ENCODE assay signal across 6 cellular contexts in the genomic region with DNA sequence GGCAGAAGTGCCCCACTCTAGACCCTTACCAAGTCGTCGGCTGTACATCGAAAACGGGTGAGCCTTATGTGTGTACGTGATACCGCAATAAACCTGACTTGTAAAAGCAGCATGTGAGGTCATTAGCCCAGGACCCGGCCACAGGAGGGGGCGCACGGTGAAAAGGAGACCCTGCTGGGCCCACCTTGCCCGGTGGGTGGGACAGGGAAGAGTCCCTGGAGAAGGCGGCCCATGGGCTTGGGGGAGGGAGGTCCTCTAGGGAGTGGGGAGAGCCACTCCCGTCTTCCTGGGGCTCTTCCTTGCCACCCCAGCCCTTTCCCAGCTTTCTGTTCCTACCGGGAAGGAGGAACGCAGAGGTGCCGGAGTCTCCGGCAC.
DNase-seq lines count a peak whose midpoint lies in the region; ATAC-seq and TF ChIP-seq lines count a peak whose summit lies in the region.
"Not testable (repeated sequence)": the region's sequence is repeated elsewhere in the genome, so short reads cannot be mapped to it uniquely, and the experiment has no call there.

No MANE protein-coding gene starts in this region.

- not testable (repeated sequence) for TF ChIP-seq POLR2A in IMR-90 (IDR thresholded peaks at IDR 0.05; ENCODE audit: low read depth, low read length)

- intact Hi-C loops in IMR-90 (cut with micrococcal nuclease); upper lobe of right lung (cut with DNase I): not testable (repeated sequence)

- not testable (repeated sequence) for H3K18ac ChIP-seq in IMR-90 (ENCODE audit: low read depth, low read length)

- CTCF ChIA-PET in IMR-90 (lab: Yijun Ruan, JAX); activated CD8-positive, alpha-beta memory T cell treated with anti-CD3 and anti-CD28 coated beads, Interleukin-2, amount 10 ng/mL, durations not matched to agents 7 days and 5 days (lab: Charles Lee): not testable (repeated sequence)

- peaks cover 22% of the 10 kb centered on the region for H3K4me1 ChIP-seq in IMR-90 (ENCODE audit: control insufficient read depth, insufficient read depth, low read length)
- not testable (repeated sequence) for H3K4me1 ChIP-seq in upper lobe of right lung

- H2BK5ac ChIP-seq in IMR-90 (ENCODE audit: low read depth, low read length, poor library complexity, severe bottlenecking), result not testable (repeated sequence)

- not testable (repeated sequence) for H3K23ac ChIP-seq in IMR-90 (ENCODE audit: low read depth, low read length)

- not testable (repeated sequence) for H2AK9ac ChIP-seq in IMR-90 (replicated peaks; ENCODE audit: low read depth, low read length, poor library complexity)

- not testable (repeated sequence) for H3K9me3 Mint-ChIP-seq in activated CD8-positive, alpha-beta memory T cell treated with anti-CD3 and anti-CD28 coated beads, Interleukin-2, amount 10 ng/mL, durations not matched to agents 7 days and 5 days (ENCODE audit: low read depth); stimulated activated effector memory CD8-positive, alpha-beta T cell treated with anti-CD3 and anti-CD28 coated beads, Interleukin-12 subunit alpha, Interleukin-12 subunit beta, amount 100 ng/mL, for 72 hours

- not testable (repeated sequence) for H3K4me2 ChIP-seq in IMR-90 (ENCODE audit: low read depth, low read length)

- in situ Hi-C loops in IMR-90 (cut with MboI; ENCODE audit: low sequenced_read_pairs), result not testable (repeated sequence)

- not testable (repeated sequence) for H4K20me1 ChIP-seq in IMR-90 (ENCODE audit: insufficient read depth, low read length)

- peaks cover 20% of the 10 kb centered on the region for H3K36me3 Mint-ChIP-seq in activated CD8-positive, alpha-beta memory T cell treated with anti-CD3 and anti-CD28 coated beads, Interleukin-2, amount 10 ng/mL, durations not matched to agents 7 days and 5 days
- peaks cover 14% of the 10 kb centered on the region for H3K36me3 Mint-ChIP-seq in stimulated activated effector memory CD8-positive, alpha-beta T cell treated with anti-CD3 and anti-CD28 coated beads, Interleukin-12 subunit alpha, Interleukin-12 subunit beta, amount 100 ng/mL, for 72 hours

- not testable (repeated sequence) for TF ChIP-seq CTCF in IMR-90 (conservative IDR thresholded peaks at IDR 0.05; ENCODE audit: low read depth, low read length); coronary artery (IDR thresholded peaks at IDR 0.05); upper lobe of right lung (IDR thresholded peaks at IDR 0.05)

- peaks cover 26% of the 10 kb centered on the region for H3K9me3 ChIP-seq in IMR-90 (ENCODE audit: control insufficient read depth, insufficient read depth, low read length)
- H3K9me3 ChIP-seq in upper lobe of right lung, result not testable (repeated sequence)

- not testable (repeated sequence) for H3K9ac ChIP-seq in IMR-90 (ENCODE audit: low read depth, low read length)

- 96% methylated on average over 8 of the region's 16 CpGs; no CpG with 5 or more reads in 1 of the 2 experiments for WGBS in IMR-90 (ENCODE audit: extremely low coverage in 2 of 2, insufficient read length in 1 of 2), 2 experiments

- not testable (repeated sequence) for DNase-seq in IMR-90; stimulated activated effector memory CD8-positive, alpha-beta T cell treated with anti-CD3 and anti-CD28 coated beads, Interleukin-12 subunit alpha, Interleukin-12 subunit beta, amount 100 ng/mL, for 72 hours (ENCODE audit: low spot score in 2 of 2)
- peak; percentile 34 for DNase-seq in activated CD8-positive, alpha-beta memory T cell treated with anti-CD3 and anti-CD28 coated beads, Interleukin-2, amount 10 ng/mL, durations not matched to agents 7 days and 5 days
- DNase-seq in coronary artery (ENCODE audit: low spot score) (peak; percentile 56), mucosa of gallbladder (ENCODE audit: low spot score) (peak; percentile 2), upper lobe of right lung (peak; percentile 40)

- peaks cover 30% of the 10 kb centered on the region for H3K36me3 ChIP-seq in IMR-90 (ENCODE audit: control insufficient read depth, insufficient read depth, low read length)
- H3K36me3 ChIP-seq in upper lobe of right lung, result not testable (repeated sequence)

- not testable (repeated sequence) for H3K4ac ChIP-seq in IMR-90 (ENCODE audit: low read depth, low read length)

- peaks cover 17% of the 10 kb centered on the region for H3K9me1 ChIP-seq in IMR-90 (ENCODE audit: insufficient read depth, low read length)

- not testable (repeated sequence) for H3K56ac ChIP-seq in IMR-90 (ENCODE audit: extremely low read depth, insufficient read depth, low read length)

- not testable (repeated sequence) for H3K14ac ChIP-seq in IMR-90 (replicated peaks; ENCODE audit: low read depth, low read length)

- not testable (repeated sequence) for H3K27ac Mint-ChIP-seq in activated CD8-positive, alpha-beta memory T cell treated with anti-CD3 and anti-CD28 coated beads, Interleukin-2, amount 10 ng/mL, durations not matched to agents 7 days and 5 days; stimulated activated effector memory CD8-positive, alpha-beta T cell treated with anti-CD3 and anti-CD28 coated beads, Interleukin-12 subunit alpha, Interleukin-12 subunit beta, amount 100 ng/mL, for 72 hours

- not testable (repeated sequence) for ATAC-seq in IMR-90 (ENCODE audit: low read depth); activated CD8-positive, alpha-beta memory T cell treated with anti-CD3 and anti-CD28 coated beads, Interleukin-2, amount 10 ng/mL, durations not matched to agents 7 days and 5 days; upper lobe of right lung
- peak; percentile 13 for ATAC-seq in stimulated activated effector memory CD8-positive, alpha-beta T cell treated with anti-CD3 and anti-CD28 coated beads, Interleukin-12 subunit alpha, Interleukin-12 subunit beta, amount 100 ng/mL, for 72 hours

- H3K27me3 Mint-ChIP-seq in activated CD8-positive, alpha-beta memory T cell treated with anti-CD3 and anti-CD28 coated beads, Interleukin-2, amount 10 ng/mL, durations not matched to agents 7 days and 5 days, result not testable (repeated sequence)

- dilution Hi-C loops in IMR-90 (cut with HindIII; ENCODE audit: low sequenced_read_pairs, unreplicated experiment), result not testable (repeated sequence)

- not testable (repeated sequence) for H4K91ac ChIP-seq in IMR-90 (ENCODE audit: insufficient read depth, low read depth, low read length)

- H2BK15ac ChIP-seq in IMR-90 (ENCODE audit: low read depth, low read length), result not testable (repeated sequence)

- not testable (repeated sequence) for H3K27ac ChIP-seq in IMR-90 (ENCODE audit: insufficient read depth, low read length); coronary artery; upper lobe of right lung

- not testable (repeated sequence) for H3K4me3 Mint-ChIP-seq in activated CD8-positive, alpha-beta memory T cell treated with anti-CD3 and anti-CD28 coated beads, Interleukin-2, amount 10 ng/mL, durations not matched to agents 7 days and 5 days; stimulated activated effector memory CD8-positive, alpha-beta T cell treated with anti-CD3 and anti-CD28 coated beads, Interleukin-12 subunit alpha, Interleukin-12 subunit beta, amount 100 ng/mL, for 72 hours

- H2AFZ ChIP-seq in IMR-90 (replicated peaks; ENCODE audit: low read length, poor library complexity), result not testable (repeated sequence)

- H3K27me3 ChIP-seq in IMR-90 (ENCODE audit: control insufficient read depth, insufficient read depth, low read length); upper lobe of right lung: not testable (repeated sequence)

- not testable (repeated sequence) for BruUV-seq in IMR-90 (replicated peaks; lab: Mats Ljungman, UMichigan)

- H4K8ac ChIP-seq in IMR-90 (ENCODE audit: low read depth in 2 of 2, low read length in 2 of 2), result not testable (repeated sequence)

- H2AK5ac ChIP-seq in IMR-90 (ENCODE audit: low read depth, low read length), result 0 out of 2 replicates have a peak overlapping the region, but pooled peaks have one; percentile 16

- not testable (repeated sequence) for H4K5ac ChIP-seq in IMR-90 (ENCODE audit: low read depth, low read length)

- H2BK120ac ChIP-seq in IMR-90 (ENCODE audit: low read depth, low read length), result not testable (repeated sequence)

- H3K4me3 ChIP-seq in IMR-90 (ENCODE audit: insufficient read depth, low read depth, low read length); coronary artery; upper lobe of right lung: not testable (repeated sequence)

- POLR2A ChIA-PET in IMR-90 (lab: Charles Lee; ENCODE audit: unreplicated experiment), result not testable (repeated sequence)

- TF ChIP-seq RAD21 in IMR-90 (IDR thresholded peaks at IDR 0.05; ENCODE audit: low read length), result not testable (repeated sequence)

- peaks cover 14 to 36% of the 10 kb centered on the region in 2 experiments for H3K79me1 ChIP-seq in IMR-90 (ENCODE audit: low read depth in 1 of 2, low read length in 2 of 2)

- not testable (repeated sequence) for H2BK20ac ChIP-seq in IMR-90 (ENCODE audit: low read depth, low read length)

- H3K4me1 Mint-ChIP-seq in activated CD8-positive, alpha-beta memory T cell treated with anti-CD3 and anti-CD28 coated beads, Interleukin-2, amount 10 ng/mL, durations not matched to agents 7 days and 5 days; stimulated activated effector memory CD8-positive, alpha-beta T cell treated with anti-CD3 and anti-CD28 coated beads, Interleukin-12 subunit alpha, Interleukin-12 subunit beta, amount 100 ng/mL, for 72 hours: not testable (repeated sequence)
